8 cellular contexts compared by ENCODE assay signal in genomic region chr21:32278068-32278467, GRCh38. TPM values are rescaled to one million over a fixed set of nuclear protein-coding genes. Genes with fewer than 3 reads are reported as not detected.
DNase-seq lines count a peak whose midpoint lies in the region; ATAC-seq and TF ChIP-seq lines count a peak whose summit lies in the region.

No MANE protein-coding gene starts in this region.

- no peak for TF ChIP-seq CTCF in colonic mucosa (IDR thresholded peaks at IDR 0.05)

- peak overlapping the region; percentile 92 for H3K4me3 ChIP-seq in colonic mucosa

- peak overlapping the region in 1 of 2 donors; percentile 78 for H3K9ac ChIP-seq in colonic mucosa (ENCODE audit: low read depth in 2 of 2, low read length in 2 of 2)

- DNase-seq in activated T-cell treated with anti-CD3 and anti-CD28 coated beads, Interleukin-2, amount 50 U/mL, for 24 hours, result no peak
- DNase-seq in activated T-cell treated with anti-CD3 and anti-CD28 coated beads, Interleukin-2, amount 50 U/mL, for 48 hours, result no peak
- peak; percentile 4 for DNase-seq in NCI-H526 treated with DMSO at 0.1 percent for 48 hours (lab: John Stamatoyannopoulos, UW)
- no peak for DNase-seq in colonic mucosa
- no peak for DNase-seq in naive thymus-derived CD8-positive, alpha-beta T cell
- DNase-seq in NCI-H774 (lab: John Stamatoyannopoulos, UW), result no peak
- no peak for DNase-seq in cerebellum (ENCODE audit: low spot score)
- no peak for DNase-seq in activated CD4-positive, CD25-positive, alpha-beta regulatory T cell treated with anti-CD3 and anti-CD28 coated beads, Interleukin-2, amount 50 U/mL, for 72 hours

- POLR2A ChIA-PET in naive thymus-derived CD8-positive, alpha-beta T cell (lab: Charles Lee), result no interaction called here

- no peaks in the 10 kb centered on the region for H3K27me3 Mint-ChIP-seq in activated T-cell treated with anti-CD3 and anti-CD28 coated beads, Interleukin-2, amount 50 U/mL, for 24 hours
- H3K27me3 Mint-ChIP-seq in naive thymus-derived CD8-positive, alpha-beta T cell, result peaks cover 0 to 3% (median 0%) of the 10 kb centered on the region in 5 donors

- H3K4me3 Mint-ChIP-seq in activated T-cell treated with anti-CD3 and anti-CD28 coated beads, Interleukin-2, amount 50 U/mL, for 24 hours, result peak overlapping the region; percentile 100
- H3K4me3 Mint-ChIP-seq in naive thymus-derived CD8-positive, alpha-beta T cell, result peak overlapping the region; percentile 97 to 100 (median 98)

- H3K36me3 Mint-ChIP-seq in activated T-cell treated with anti-CD3 and anti-CD28 coated beads, Interleukin-2, amount 50 U/mL, for 24 hours (ENCODE audit: low read depth), result peaks cover 43% of the 10 kb centered on the region
- peaks cover 0 to 20% (median 3%) of the 10 kb centered on the region in 3 donors for H3K36me3 Mint-ChIP-seq in naive thymus-derived CD8-positive, alpha-beta T cell

- H3K27ac Mint-ChIP-seq in activated T-cell treated with anti-CD3 and anti-CD28 coated beads, Interleukin-2, amount 50 U/mL, for 24 hours, result peak overlapping the region; percentile 98
- peak overlapping the region in 9 of 10 donors; percentile 44 to 96 (median 77) for H3K27ac Mint-ChIP-seq in naive thymus-derived CD8-positive, alpha-beta T cell

- intact Hi-C loops in colonic mucosa (cut with DNase I), result no loop called here

- H3K27ac ChIP-seq in colonic mucosa, result no peak overlapping the region

- peaks cover 4% of the 10 kb centered on the region for H3K4me1 ChIP-seq in colonic mucosa

- H3K36me3 ChIP-seq in colonic mucosa, result no peaks in the 10 kb centered on the region

- H3K27me3 ChIP-seq in colonic mucosa, result no peaks in the 10 kb centered on the region

- no peaks in the 10 kb centered on the region for H3K9me3 ChIP-seq in colonic mucosa

- ATAC-seq in naive thymus-derived CD8-positive, alpha-beta T cell, result no peak

- peaks cover 32% of the 10 kb centered on the region for H3K4me1 Mint-ChIP-seq in activated T-cell treated with anti-CD3 and anti-CD28 coated beads, Interleukin-2, amount 50 U/mL, for 24 hours (ENCODE audit: low read depth)
- H3K4me1 Mint-ChIP-seq in naive thymus-derived CD8-positive, alpha-beta T cell, result peaks cover 14 to 35% (median 32%) of the 10 kb centered on the region in 4 donors

- no peaks in the 10 kb centered on the region for H3K9me3 Mint-ChIP-seq in activated T-cell treated with anti-CD3 and anti-CD28 coated beads, Interleukin-2, amount 50 U/mL, for 24 hours
- H3K9me3 Mint-ChIP-seq in naive thymus-derived CD8-positive, alpha-beta T cell, result no peaks in the 10 kb centered on the region

RNA-seq across cellular contexts. Expression of gene MIS18A, which starts 0.8 kb away (rescaled TPM):
- 10 to 100 TPM; 13.5 to 36.2 TPM for total RNA-seq in colonic mucosa
- total RNA-seq in naive thymus-derived CD8-positive, alpha-beta T cell, result 10 to 100 TPM; 10.8 to 11.3 TPM
- polyA plus RNA-seq in naive thymus-derived CD8-positive, alpha-beta T cell, result 10 to 100 TPM; 12.8 to 14.2 (median 14.0) TPM
- 11.4 TPM for total RNA-seq in cerebellum

RNA-seq across cellular contexts. Expression of gene MRAP, which starts 20.6 kb away (rescaled TPM):
- total RNA-seq in colonic mucosa (not detected), cerebellum (1.00 TPM)
- total RNA-seq in naive thymus-derived CD8-positive, alpha-beta T cell, result not detected
- polyA plus RNA-seq in naive thymus-derived CD8-positive, alpha-beta T cell, result not detected
